8 cellular contexts compared by ENCODE assay signal in genomic region chr9:134326754-134327526, GRCh38. TPM values are rescaled to one million over a fixed set of nuclear protein-coding genes. Genes with fewer than 3 reads are reported as not detected.
DNase-seq lines count a peak whose midpoint lies in the region; ATAC-seq and TF ChIP-seq lines count a peak whose summit lies in the region.

No MANE protein-coding gene starts in this region.

- H3K4me1 ChIP-seq in BLaER1 treated with 17β-estradiol and CSF1 and Interleukin-3, amounts not matched to agents 10 nM and 100 nM: peaks cover 67 to 88% (median 81%) of the 10 kb centered on the region in 10 experiments
- H3K4me1 ChIP-seq in HUES6 (ENCODE audit: control insufficient read depth, insufficient read depth, low read length) (peaks cover 46% of the 10 kb centered on the region), thoracic aorta (ENCODE audit: control insufficient read depth in 1 of 2, low read depth in 2 of 2) (peaks cover 47 to 73% of the 10 kb centered on the region in 2 donors)

- H3K9ac ChIP-seq in BLaER1 treated with 17β-estradiol and CSF1 and Interleukin-3, amounts not matched to agents 10 nM and 100 nM: peak overlapping the region; percentile 84 to 95 (median 93)
- H3K9ac ChIP-seq in HUES6 (ENCODE audit: low read length): no peak overlapping the region

- peaks cover 0 to 7% (median 0%) of the 10 kb centered on the region in 11 experiments; a peak in 2 of 22 replicates for H3K27me3 ChIP-seq in BLaER1 treated with 17β-estradiol and CSF1 and Interleukin-3, amounts not matched to agents 10 nM and 100 nM
- no peaks in the 10 kb centered on the region for H3K27me3 ChIP-seq in HUES6 (ENCODE audit: control insufficient read depth, insufficient read depth, low read length)
- no peaks in the 10 kb centered on the region for H3K27me3 ChIP-seq in brain microvascular endothelial cell (replicated peaks)
- H3K27me3 ChIP-seq in thoracic aorta (replicated peaks; ENCODE audit: insufficient read depth): no peaks in the 10 kb centered on the region

- no peaks in the 10 kb centered on the region for H3K9me3 ChIP-seq in BLaER1 treated with 17β-estradiol and CSF1 and Interleukin-3, amounts not matched to agents 10 nM and 100 nM (replicated peaks in 1 of 11)
- no peaks in the 10 kb centered on the region for H3K9me3 ChIP-seq in HUES6 (ENCODE audit: control insufficient read depth, insufficient read depth, low read depth, low read length)
- no peaks in the 10 kb centered on the region for H3K9me3 ChIP-seq in thoracic aorta

- intact Hi-C loops in left colon (cut with DNase I, micrococcal nuclease): no loop called here

- peak overlapping the region; percentile 68 to 88 (median 82); a peak in 21 of 22 replicates for H3K27ac ChIP-seq in BLaER1 treated with 17β-estradiol and CSF1 and Interleukin-3, amounts not matched to agents 10 nM and 100 nM
- no peak overlapping the region; the same call in 1 of the 2 replicates for H3K27ac ChIP-seq in HUES6 (ENCODE audit: low read depth, low read length)
- no peak overlapping the region for H3K27ac ChIP-seq in brain microvascular endothelial cell
- H3K27ac ChIP-seq in thoracic aorta: peak overlapping the region; percentile 86 to 88

- peak overlapping the region; percentile 90 to 100 (median 98) for H3K4me2 ChIP-seq in BLaER1 treated with 17β-estradiol and CSF1 and Interleukin-3, amounts not matched to agents 10 nM and 100 nM

- H3K4me3 ChIP-seq in BLaER1 treated with 17β-estradiol and CSF1 and Interleukin-3, amounts not matched to agents 10 nM and 100 nM: peak overlapping the region; percentile 78 to 98 (median 92)
- H3K4me3 ChIP-seq in HUES6 (ENCODE audit: low read depth, low read length) (peak overlapping the region; percentile 71), brain microvascular endothelial cell (ENCODE audit: low read depth, low read length) (peak overlapping the region; percentile 59), thoracic aorta (peak overlapping the region; percentile 83)

- H4K20me1 ChIP-seq in BLaER1 treated with 17β-estradiol and CSF1 and Interleukin-3, amounts not matched to agents 10 nM and 100 nM: peaks cover 44 to 72% (median 51%) of the 10 kb centered on the region in 11 experiments

- DNase-seq in brain microvascular endothelial cell (no peak), left colon (peak; percentile 43 to 44), thoracic aorta (ENCODE audit: low spot score) (no peak), NCI-H1694 (lab: John Stamatoyannopoulos, UW) (no peak), UCSD-AML1 (lab: John Stamatoyannopoulos, UW; ENCODE audit: unreplicated experiment) (no peak)

- H3K36me3 ChIP-seq in BLaER1 treated with 17β-estradiol and CSF1 and Interleukin-3, amounts not matched to agents 10 nM and 100 nM: no peaks in the 10 kb centered on the region
- no peaks in the 10 kb centered on the region for H3K36me3 ChIP-seq in HUES6 (ENCODE audit: control insufficient read depth, insufficient read depth, low read length)
- H3K36me3 ChIP-seq in brain microvascular endothelial cell (replicated peaks): no peaks in the 10 kb centered on the region
- H3K36me3 ChIP-seq in thoracic aorta: no peaks in the 10 kb centered on the region

- in situ Hi-C loops in brain microvascular endothelial cell (cut with HindIII; ENCODE audit: low pct_ligation_motif_present, low sequenced_read_pairs): no loop called here

- no peak for TF ChIP-seq CTCF in brain microvascular endothelial cell (IDR thresholded peaks at IDR 0.05; ENCODE audit: low read depth, low read length, missing control alignments)
- no peak for TF ChIP-seq CTCF in thoracic aorta (IDR thresholded peaks at IDR 0.05)

- no peak for ATAC-seq in left colon
- no peak for ATAC-seq in thoracic aorta (ENCODE audit: insufficient number of reproducible peaks, low FRiP score, low read depth)
- ATAC-seq in GM21515 (IDR thresholded peaks at IDR 0.05; ENCODE audit: unreplicated experiment): no peak

RNA-seq across cellular contexts. Expression of gene RXRA, which starts 0.7 kb away (rescaled TPM):
- total RNA-seq in left colon: 10 to 100 TPM; 68.3 to 88.9 TPM
- total RNA-seq in thoracic aorta: 10 to 100 TPM; 45.4 to 58.1 TPM

Comparison
In these comparisons a context has a peak if more than half of its experiments do, and no peak if none do; other contexts are left out.
1. H3K27ac ChIP-seq: peak in BLaER1 treated with 17β-estradiol and CSF1 and Interleukin-3, amounts not matched to agents 10 nM and 100 nM (11 of 11) and thoracic aorta (2 of 2); none in HUES6 (single experiment) and brain microvascular endothelial cell (single experiment).
2. DNase-seq: peak in left colon (2 of 2); none in brain microvascular endothelial cell (single experiment), thoracic aorta (single experiment), NCI-H1694 (single experiment) and UCSD-AML1 (single experiment).
3. Peak in every context shown above with its lines, with median percentiles within 50 percentile points of each other: H3K4me3 ChIP-seq.